Comparison of ENCODE assay signal across 11 cellular contexts in genomic region chr5:115243412-115243811, GRCh38. TPM values are rescaled to one million over a fixed set of nuclear protein-coding genes. Genes with fewer than 3 reads are reported as not detected.
A peak's percentile ranks its signal among the peaks of the same experiment; 100 is the strongest.
DNase-seq lines count a peak whose midpoint lies in the region; ATAC-seq, FAIRE-seq and TF ChIP-seq lines count a peak whose summit lies in the region.
"Had no signal": no experiment of that assay in that cellular context is flagged by ENCODE, and none has a peak within 500 bp of the region (broad histone marks: within the 10 kb centered on the region; RNA-seq: fewer than 3 reads in every experiment).

No MANE protein-coding gene starts in this region.

- FAIRE-seq in HepG2 (lab: Jason Lieb, UNC): no peak

- peaks cover 4% of the 10 kb centered on the region for H3K79me2 ChIP-seq in HepG2 (ENCODE audit: insufficient read depth, low read length)

- no peak overlapping the region for H3K9ac ChIP-seq in HepG2 (ENCODE audit: insufficient read depth, low read depth, low read length)

- no peak overlapping the region for H2AFZ ChIP-seq in HepG2 (ENCODE audit: low read length)

- no peaks in the 10 kb centered on the region for H3K27me3 ChIP-seq in HepG2 (ENCODE audit: control insufficient read depth in 1 of 2, insufficient read depth in 2 of 2, low read length in 2 of 2)
- H3K27me3 ChIP-seq: adrenal gland had no signal

- DNase-seq in NCI-H226: peak; percentile 55
- no peak for DNase-seq in HepG2 (ENCODE audit: low spot score)
- DNase-seq in AML-193 (lab: John Stamatoyannopoulos, UW): no peak
- DNase-seq in Right ventricle myocardium inferior (ENCODE audit: missing footprints): no peak
- DNase-seq in DMS 273 (lab: John Stamatoyannopoulos, UW; ENCODE audit: unreplicated experiment): no peak
- DNase-seq: adrenal gland, NCI-H345, T1000 had no signal

- POLR2A ChIA-PET in HepG2 (lab: Yijun Ruan, JAX): no interaction called here

- peaks cover 2 to 19% of the 10 kb centered on the region in 2 experiments for H3K36me3 ChIP-seq in HepG2 (replicated peaks in 1 of 2; ENCODE audit: control insufficient read depth in 1 of 2, insufficient read depth in 2 of 2, low read length in 2 of 2)

- intact Hi-C loops in HepG2 (cut with micrococcal nuclease; ENCODE audit: unreplicated experiment): loop anchor here (5.0 kb wide), 1 partner anchor 61 kb away; no protein-coding TSS in a partner anchor
- intact Hi-C loops in Right ventricle myocardium inferior (cut with DNase I): no loop called here

- TF ChIP-seq POLR2A in HepG2 (IDR thresholded peaks at IDR 0.05; ENCODE audit: insufficient read depth in 1 of 2, low read depth in 2 of 2, low read length in 2 of 2): no peak

- CTCF ChIA-PET in HepG2 (lab: Yijun Ruan, JAX; ENCODE audit: low intra/inter-chr PET ratio, low total read pairs): no interaction called here

- ATAC-seq in GM18870 (IDR thresholded peaks at IDR 0.05; ENCODE audit: unreplicated experiment) (peak; percentile 78), HG02642 (IDR thresholded peaks at IDR 0.05; ENCODE audit: poor library complexity, unreplicated experiment) (peak; percentile 56), HepG2 (peak; percentile 35; the same call in 2 of the 3 replicates), Right ventricle myocardium inferior (no peak), GM19023 (IDR thresholded peaks at IDR 0.05; ENCODE audit: unreplicated experiment) (no peak)

- no peak for TF ChIP-seq RAD21 in HepG2 (CRISPR knock-in tag; IDR thresholded peaks at IDR 0.05)

- peaks cover 53% of the 10 kb centered on the region for H3K4me1 ChIP-seq in HepG2 (ENCODE audit: insufficient read depth, low read length)

- TF ChIP-seq EP300 in HepG2 (IDR thresholded peaks at IDR 0.05; ENCODE audit: low read depth in 2 of 2, low read length in 2 of 2) (no peak), HepG2 (CRISPR knock-in tag; IDR thresholded peaks at IDR 0.05; ENCODE audit: borderline replicate concordance) (no peak)

- no peak overlapping the region for H3K4me3 ChIP-seq in HepG2 (replicated peaks in 1 of 3; ENCODE audit: insufficient read depth in 1 of 3, low read depth in 2 of 3, low read length in 3 of 3)
- H3K4me3 ChIP-seq: adrenal gland had no signal

- in situ Hi-C loops in HepG2 (cut with HindIII; ENCODE audit: extremely low pct_ligation_motif_present, low pct_unique_long_range_greater_than_20kb): no loop called here

- no TSS peak for BruUV-seq in HepG2 (replicated peaks; lab: Mats Ljungman, UMichigan)

- no peaks in the 10 kb centered on the region for H3K9me3 ChIP-seq in HepG2 (ENCODE audit: low read length)
- H3K9me3 ChIP-seq: adrenal gland had no signal

- TF ChIP-seq CTCF in HepG2 (CRISPR knock-in tag; IDR thresholded peaks at IDR 0.05): no peak

- H3K4me2 ChIP-seq in HepG2 (ENCODE audit: low read depth, low read length): no peak overlapping the region

- H4K20me1 ChIP-seq in HepG2 (ENCODE audit: insufficient read depth, low read length): no peaks in the 10 kb centered on the region

- H3K27ac ChIP-seq in HepG2 (ENCODE audit: extremely low read length, insufficient read depth, low read length): peak overlapping the region; percentile 79
- H3K27ac ChIP-seq: adrenal gland had no signal

TF ChIP-seq in HepG2, 621 proteins besides CTCF, POLR2A, EP300 and RAD21:
- peak; percentile 17; the same call in 1 of the 2 replicates for TF ChIP-seq TBX3 (IDR thresholded peaks at IDR 0.05; ENCODE audit: borderline replicate concordance)
- TF ChIP-seq RBM22 (optimal IDR thresholded peaks at IDR 0.05; ENCODE audit: low read length): no peak
- no peak for TF ChIP-seq POLR2G (IDR thresholded peaks at IDR 0.05; ENCODE audit: low read depth, low read length)

RNA-seq across cellular contexts. Expression of gene PGGT1B, which starts 19.3 kb away (rescaled TPM):
- total RNA-seq in HepG2 (2016; rRNA removed; fragmentation: Illumina TruSeq; extraction: Trizol) (42.7 and 72.3 TPM in 2 replicates), Right ventricle myocardium inferior (27.0 TPM)
- 6.9 and 11.3 TPM in 2 replicates for total RNA-seq in HepG2 (2016; cell fraction: cytosol; rRNA removed; fragmentation: Illumina TruSeq; extraction: Trizol; ENCODE audit: low read depth)
- 42.3 and 71.1 TPM in 2 replicates for total RNA-seq in HepG2 (2016; cell fraction: insoluble cytoplasmic fraction; rRNA removed; fragmentation: Illumina TruSeq; extraction: Trizol)
- 11.0 and 14.9 TPM in 2 replicates for total RNA-seq in HepG2 (2016; cell fraction: membrane; rRNA removed; fragmentation: Illumina TruSeq; extraction: Trizol)
- 30.4 and 38.7 TPM in 2 replicates for total RNA-seq in HepG2 (2016; cell fraction: nucleus; rRNA removed; fragmentation: Illumina TruSeq; extraction: Trizol)
- polyA plus RNA-seq in HepG2 (2011; rRNA removed): 2.4 and 2.9 TPM in 2 replicates
- polyA plus RNA-seq in HepG2 (2011; cell fraction: cytosol; rRNA removed): 0.98 and 1.6 TPM in 2 replicates
- 2.6 and 3.5 TPM in 2 replicates for polyA plus RNA-seq in HepG2 (2011; cell fraction: nucleus; rRNA removed)
- polyA plus RNA-seq in HepG2 (2012): 13.0 and 18.1 TPM in 2 replicates
- polyA plus RNA-seq in HepG2 (2016; cell fraction: cytosol; fragmentation: Illumina TruSeq; extraction: Trizol; ENCODE audit: low read depth): 1.2 TPM in 2 replicates
- 36.6 and 42.3 TPM in 2 replicates for polyA plus RNA-seq in HepG2 (2016; cell fraction: insoluble cytoplasmic fraction; fragmentation: Illumina TruSeq; extraction: Trizol; ENCODE audit: low read depth)
- 3.0 and 3.3 TPM in 2 replicates for polyA plus RNA-seq in HepG2 (2016; cell fraction: membrane; fragmentation: Illumina TruSeq; extraction: Trizol; ENCODE audit: low read depth)
- polyA plus RNA-seq in HepG2 (2016; cell fraction: nucleus; fragmentation: Illumina TruSeq; extraction: Trizol; ENCODE audit: insufficient read depth, low read depth): 15.9 and 18.8 TPM in 2 replicates
- 18.2 and 26.2 TPM in 2 replicates for polyA minus RNA-seq in HepG2 (2011; rRNA and poly(A)+ RNA removed; ENCODE audit: low replicate concordance)
- polyA minus RNA-seq in HepG2 (2011; cell fraction: cytosol; rRNA and poly(A)+ RNA removed): 4.9 and 5.5 TPM in 2 replicates
- polyA minus RNA-seq in HepG2 (2011; cell fraction: nucleus; rRNA and poly(A)+ RNA removed): 56.8 and 69.8 TPM in 2 replicates

RNA-seq across cellular contexts. Expression of gene CCDC112, which starts 53.0 kb away (rescaled TPM):
- 2.8 and 3.3 TPM in 2 replicates for total RNA-seq in HepG2 (2016; rRNA removed; fragmentation: Illumina TruSeq; extraction: Trizol)
- 1.2 and 2.0 TPM in 2 replicates for total RNA-seq in HepG2 (2016; cell fraction: cytosol; rRNA removed; fragmentation: Illumina TruSeq; extraction: Trizol; ENCODE audit: low read depth)
- total RNA-seq in HepG2 (2016; cell fraction: insoluble cytoplasmic fraction; rRNA removed; fragmentation: Illumina TruSeq; extraction: Trizol): 3.4 and 3.8 TPM in 2 replicates
- 1.9 and 2.1 TPM in 2 replicates for total RNA-seq in HepG2 (2016; cell fraction: membrane; rRNA removed; fragmentation: Illumina TruSeq; extraction: Trizol)
- total RNA-seq in HepG2 (2016; cell fraction: nucleus; rRNA removed; fragmentation: Illumina TruSeq; extraction: Trizol): 3.8 and 6.0 TPM in 2 replicates
- 0.78 and 1.1 TPM in 2 replicates for polyA plus RNA-seq in HepG2 (2011; rRNA removed)
- polyA plus RNA-seq in HepG2 (2011; cell fraction: cytosol; rRNA removed): 0.64 and 0.81 TPM in 2 replicates
- polyA plus RNA-seq in HepG2 (2011; cell fraction: nucleus; rRNA removed): 0.45 and 0.71 TPM in 2 replicates
- polyA plus RNA-seq in HepG2 (2012): 2.5 and 3.9 TPM in 2 replicates
- polyA plus RNA-seq in HepG2 (2016; cell fraction: cytosol; fragmentation: Illumina TruSeq; extraction: Trizol; ENCODE audit: low read depth): 0.85 and 0.99 TPM in 2 replicates
- polyA plus RNA-seq in HepG2 (2016; cell fraction: insoluble cytoplasmic fraction; fragmentation: Illumina TruSeq; extraction: Trizol; ENCODE audit: low read depth): 4.0 and 4.9 TPM in 2 replicates
- polyA plus RNA-seq in HepG2 (2016; cell fraction: membrane; fragmentation: Illumina TruSeq; extraction: Trizol; ENCODE audit: low read depth): 1.1 and 1.7 TPM in 2 replicates
- 5.2 and 9.4 TPM in 2 replicates for polyA plus RNA-seq in HepG2 (2016; cell fraction: nucleus; fragmentation: Illumina TruSeq; extraction: Trizol; ENCODE audit: insufficient read depth, low read depth)
- 0.18 and 0.44 TPM in 2 replicates for polyA minus RNA-seq in HepG2 (2011; rRNA and poly(A)+ RNA removed; ENCODE audit: low replicate concordance)
- 0.69 and 1.4 TPM in 2 replicates for polyA minus RNA-seq in HepG2 (2011; cell fraction: cytosol; rRNA and poly(A)+ RNA removed)
- 4.2 and 4.8 TPM in 2 replicates for polyA minus RNA-seq in HepG2 (2011; cell fraction: nucleus; rRNA and poly(A)+ RNA removed)
- total RNA-seq in Right ventricle myocardium inferior: 5.1 TPM

Comparison
In these comparisons a context has a peak if more than half of its experiments do, and no peak if none do; other contexts are left out.
1. ATAC-seq: peak in GM18870 (single experiment), HG02642 (single experiment) and HepG2 (single experiment); none in Right ventricle myocardium inferior (single experiment) and GM19023 (single experiment).